ENCODE assay signal across 27 cellular contexts in the genomic region with DNA sequence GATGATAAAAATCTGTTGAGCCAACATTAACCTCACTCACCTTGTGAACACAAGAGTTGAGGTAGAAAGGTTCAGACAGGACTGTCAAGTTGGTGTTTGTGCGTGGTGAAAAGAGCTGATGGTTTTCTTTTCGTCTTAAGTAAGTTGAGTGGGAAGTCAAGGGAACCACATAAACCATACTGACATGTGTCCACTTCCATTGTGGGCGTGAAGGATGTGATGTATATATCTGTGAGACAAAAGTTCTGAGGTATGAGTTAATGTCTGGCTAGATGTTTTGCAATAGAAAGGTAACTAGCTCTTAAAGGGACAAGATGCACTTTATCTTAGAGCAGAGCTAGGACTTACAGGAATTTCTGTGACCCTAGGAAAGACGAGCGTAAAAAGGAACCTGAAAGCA.
"Had no signal": no experiment of that assay in that cellular context is flagged by ENCODE, and none has a peak within 500 bp of the region (broad histone marks: within the 10 kb centered on the region; RNA-seq: fewer than 3 reads in every experiment).

No MANE protein-coding gene starts in this region.

- H3K27ac Mint-ChIP-seq: activated CD4-positive, alpha-beta T cell treated with anti-CD3 and anti-CD28 coated beads for 36 hours; activated CD8-positive, alpha-beta memory T cell treated with anti-CD3 and anti-CD28 coated beads, Interleukin-2, amount 10 ng/mL, durations not matched to agents 7 days and 5 days; activated CD8-positive, alpha-beta T cell treated with anti-CD3 and anti-CD28 coated beads, Interleukin-2, amount 10 ng/mL, durations not matched to agents 7 days and 5 days; activated naive CD4-positive, alpha-beta T cell treated with anti-CD3 and anti-CD28 coated beads, Interleukin-2, amount 50 U/mL, for 72 hours; immature natural killer cell; mesothelial cell of epicardium; naive B cell had no signal

- H3K9me3 ChIP-seq: heart left ventricle, pancreas, psoas muscle, suprapubic skin, tibial artery, upper lobe of right lung had no signal

- H3K9me3 Mint-ChIP-seq: mesothelial cell of epicardium had no signal

- H3K4me3 ChIP-seq: coronary artery, dorsolateral prefrontal cortex, heart left ventricle, pancreas, psoas muscle, smooth muscle cell, suprapubic skin, tibial artery, upper lobe of right lung had no signal

- H3K36me3 Mint-ChIP-seq: activated CD8-positive, alpha-beta memory T cell treated with anti-CD3 and anti-CD28 coated beads, Interleukin-2, amount 10 ng/mL, durations not matched to agents 7 days and 5 days; activated naive CD4-positive, alpha-beta T cell treated with anti-CD3 and anti-CD28 coated beads, Interleukin-2, amount 50 U/mL, for 72 hours; mesothelial cell of epicardium; naive B cell had no signal

- H3K36me3 ChIP-seq: heart left ventricle, pancreas, suprapubic skin, tibial artery, upper lobe of right lung had no signal

- H3K4me3 Mint-ChIP-seq: activated CD4-positive, alpha-beta T cell treated with anti-CD3 and anti-CD28 coated beads for 36 hours; activated CD8-positive, alpha-beta memory T cell treated with anti-CD3 and anti-CD28 coated beads, Interleukin-2, amount 10 ng/mL, durations not matched to agents 7 days and 5 days; activated CD8-positive, alpha-beta T cell treated with anti-CD3 and anti-CD28 coated beads, Interleukin-2, amount 10 ng/mL, durations not matched to agents 7 days and 5 days; immature natural killer cell; mesothelial cell of epicardium; naive B cell; neural crest cell had no signal

- H3K4me2 ChIP-seq: smooth muscle cell had no signal

- H3K27me3 Mint-ChIP-seq: activated CD4-positive, alpha-beta T cell treated with anti-CD3 and anti-CD28 coated beads for 36 hours; activated CD8-positive, alpha-beta memory T cell treated with anti-CD3 and anti-CD28 coated beads, Interleukin-2, amount 10 ng/mL, durations not matched to agents 7 days and 5 days; naive B cell had no signal

- H3K4me1 ChIP-seq: heart left ventricle, pancreas, psoas muscle, suprapubic skin, tibial artery, upper lobe of right lung had no signal

- H3K4me1 Mint-ChIP-seq: immature natural killer cell, mesothelial cell of epicardium, naive B cell, neural crest cell had no signal

- H3K27ac ChIP-seq: coronary artery, dorsolateral prefrontal cortex, heart left ventricle, pancreas, psoas muscle, suprapubic skin, tibial artery, upper lobe of right lung had no signal

- ATAC-seq: activated CD4-positive, alpha-beta T cell treated with anti-CD3 and anti-CD28 coated beads for 36 hours; activated CD8-positive, alpha-beta memory T cell treated with anti-CD3 and anti-CD28 coated beads, Interleukin-2, amount 10 ng/mL, durations not matched to agents 7 days and 5 days; activated CD8-positive, alpha-beta T cell treated with anti-CD3 and anti-CD28 coated beads, Interleukin-2, amount 10 ng/mL, durations not matched to agents 7 days and 5 days; activated naive CD4-positive, alpha-beta T cell treated with anti-CD3 and anti-CD28 coated beads, Interleukin-2, amount 50 U/mL, for 72 hours; heart left ventricle; left colon; pancreas; psoas muscle; upper lobe of right lung had no signal

- DNase-seq: activated CD4-positive, alpha-beta T cell treated with anti-CD3 and anti-CD28 coated beads for 36 hours; activated CD4-positive, CD25-positive, alpha-beta regulatory T cell; activated CD8-positive, alpha-beta memory T cell treated with anti-CD3 and anti-CD28 coated beads, Interleukin-2, amount 10 ng/mL, durations not matched to agents 7 days and 5 days; activated CD8-positive, alpha-beta T cell treated with anti-CD3 and anti-CD28 coated beads, Interleukin-2, amount 10 ng/mL, durations not matched to agents 7 days and 5 days; activated naive CD4-positive, alpha-beta T cell; activated T-cell treated with anti-CD3 and anti-CD28 coated beads, Interleukin-2, amount 50 U/mL, for 48 hours; dorsolateral prefrontal cortex; effector memory CD4-positive, alpha-beta T cell; heart left ventricle; hypothalamus; immature natural killer cell; kidney; left colon; naive B cell; nucleus accumbens; pancreas; psoas muscle; stimulated activated CD4-positive, alpha-beta T cell treated with anti-CD3 and anti-CD28 coated beads, Interleukin-1b, Interleukin-23, amount 100 ng/mL, for 48 hours; stimulated activated naive CD4-positive, alpha-beta T cell; tibial artery; upper lobe of right lung had no signal

- FAIRE-seq: kidney, pancreas had no signal

- H3K27me3 ChIP-seq: dorsolateral prefrontal cortex, heart left ventricle, pancreas, suprapubic skin, tibial artery, upper lobe of right lung had no signal
